ENCODE assay signal across 8 cellular contexts in genomic region chr2:79887747-79888374, GRCh38.
A peak's percentile ranks its signal among the peaks of the same experiment; 100 is the strongest.
DNase-seq lines count a peak whose midpoint lies in the region; ATAC-seq and TF ChIP-seq lines count a peak whose summit lies in the region.

No MANE protein-coding gene starts in this region.

- H3K36me3 ChIP-seq in Karpas-422 (ENCODE audit: insufficient read depth, low read length): no peaks in the 10 kb centered on the region
- H3K36me3 ChIP-seq in SJCRH30: no peaks in the 10 kb centered on the region
- H3K36me3 ChIP-seq in esophagus muscularis mucosa: no peaks in the 10 kb centered on the region
- H3K36me3 ChIP-seq in parathyroid adenoma (ENCODE audit: control insufficient read depth, insufficient read depth, low read length): no peaks in the 10 kb centered on the region

- intact Hi-C loops in esophagus muscularis mucosa (cut with DNase I): no loop called here

- no peaks in the 10 kb centered on the region for H3K9me3 ChIP-seq in Karpas-422 (ENCODE audit: low read length)
- H3K9me3 ChIP-seq in SJCRH30 (replicated peaks): no peaks in the 10 kb centered on the region
- no peaks in the 10 kb centered on the region for H3K9me3 ChIP-seq in esophagus muscularis mucosa
- H3K9me3 ChIP-seq in parathyroid adenoma (ENCODE audit: control insufficient read depth, low read length): no peaks in the 10 kb centered on the region

- WGBS in esophagus muscularis mucosa: 36% methylated on average over 7 of the region's 7 CpGs

- peak; percentile 63 for ATAC-seq in GM21360 (IDR thresholded peaks at IDR 0.05; ENCODE audit: unreplicated experiment)
- ATAC-seq in GM19452 (IDR thresholded peaks at IDR 0.05; ENCODE audit: unreplicated experiment): no peak

- H3K9ac ChIP-seq in Karpas-422 (ENCODE audit: low read length) (no peak overlapping the region), parathyroid adenoma (no peak overlapping the region)

- no peak overlapping the region for H2AFZ ChIP-seq in Karpas-422 (ENCODE audit: low read length)
- no peak overlapping the region for H2AFZ ChIP-seq in parathyroid adenoma

- peak; percentile 12 for DNase-seq in activated CD4-positive, alpha-beta T cell treated with anti-CD3 and anti-CD28 coated beads for 48 hours
- no peak for DNase-seq in activated CD4-positive, alpha-beta T cell treated with anti-CD3 and anti-CD28 coated beads, Interleukin-2, amount 50 U/mL, for 4 hours
- DNase-seq in Karpas-422 (peak; percentile 89), SJCRH30 (peak; percentile 21 to 80), esophagus muscularis mucosa (ENCODE audit: extremely low spot score) (no peak)

- H3K27ac ChIP-seq in Karpas-422 (ENCODE audit: low read length) (no peak overlapping the region), SJCRH30 (no peak overlapping the region), esophagus muscularis mucosa (replicated peaks in 1 of 4) (no peak overlapping the region), parathyroid adenoma (no peak overlapping the region)

- no peaks in the 10 kb centered on the region; the same call in 1 of the 2 replicates for H3K27me3 ChIP-seq in Karpas-422 (ENCODE audit: low read length)
- H3K27me3 ChIP-seq in SJCRH30: peaks cover 6% of the 10 kb centered on the region; the same call in 1 of the 2 replicates
- H3K27me3 ChIP-seq in esophagus muscularis mucosa: peaks cover 0 to 7% (median 0%) of the 10 kb centered on the region in 4 donors
- no peaks in the 10 kb centered on the region for H3K27me3 ChIP-seq in parathyroid adenoma (ENCODE audit: control insufficient read depth, insufficient read depth, low read length)

- H3K4me1 ChIP-seq in Karpas-422 (ENCODE audit: low read length) (no peaks in the 10 kb centered on the region), SJCRH30 (no peaks in the 10 kb centered on the region), esophagus muscularis mucosa (no peaks in the 10 kb centered on the region), parathyroid adenoma (no peaks in the 10 kb centered on the region)

- TF ChIP-seq POLR2A in esophagus muscularis mucosa (IDR thresholded peaks at IDR 0.05; ENCODE audit: low read depth): no peak

- TF ChIP-seq CTCF in esophagus muscularis mucosa (IDR thresholded peaks at IDR 0.05) (peak; percentile 55 to 63 (median 61)), parathyroid adenoma (IDR thresholded peaks at IDR 0.05) (peak; percentile 65)

- H3K79me2 ChIP-seq in Karpas-422 (ENCODE audit: low read length): no peaks in the 10 kb centered on the region
- no peaks in the 10 kb centered on the region for H3K79me2 ChIP-seq in parathyroid adenoma

- H3K4me3 ChIP-seq in Karpas-422 (ENCODE audit: low read length) (no peak overlapping the region), SJCRH30 (no peak overlapping the region), esophagus muscularis mucosa (no peak overlapping the region), parathyroid adenoma (ENCODE audit: low read depth, low read length) (no peak overlapping the region)

- no peaks in the 10 kb centered on the region for H4K20me1 ChIP-seq in Karpas-422 (ENCODE audit: insufficient read depth, low read depth, low read length)

- no peaks in the 10 kb centered on the region for H3K9me2 ChIP-seq in Karpas-422 (replicated peaks; ENCODE audit: insufficient read depth, low read length)

- TF ChIP-seq EP300 in esophagus muscularis mucosa (IDR thresholded peaks at IDR 0.05): no peak

- H3K4me2 ChIP-seq in Karpas-422 (ENCODE audit: low read depth, low read length, poor library complexity, severe bottlenecking) (no peak overlapping the region), parathyroid adenoma (ENCODE audit: low read length) (no peak overlapping the region)

Comparison
In these comparisons a context has a peak if more than half of its experiments do, and no peak if none do; other contexts are left out.
1. DNase-seq: peak in activated CD4-positive, alpha-beta T cell treated with anti-CD3 and anti-CD28 coated beads for 48 hours (single experiment), Karpas-422 (single experiment) and SJCRH30 (2 of 2); none in activated CD4-positive, alpha-beta T cell treated with anti-CD3 and anti-CD28 coated beads, Interleukin-2, amount 50 U/mL, for 4 hours (0 of 2) and esophagus muscularis mucosa (single experiment).